Comparison of ENCODE assay signal across 10 cellular contexts in the genomic region with DNA sequence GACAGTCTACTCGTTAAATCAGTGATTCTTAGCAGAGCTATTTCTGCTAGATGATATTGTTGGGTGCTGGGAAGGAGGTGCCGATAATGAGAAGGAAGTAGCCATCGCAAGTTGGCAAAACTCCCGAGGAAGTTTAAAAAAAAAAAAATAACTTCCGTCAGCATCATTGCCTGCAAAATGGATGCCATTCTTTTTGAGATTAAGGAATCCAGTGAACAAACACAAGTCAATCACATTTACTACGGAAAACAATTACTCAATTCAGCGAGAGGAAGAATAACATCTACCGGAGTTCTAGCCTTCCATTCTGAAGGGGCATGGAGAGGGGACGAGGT.
DNase-seq lines count a peak whose midpoint lies in the region; ATAC-seq and TF ChIP-seq lines count a peak whose summit lies in the region.
"Had no signal": no experiment of that assay in that cellular context is flagged by ENCODE, and none has a peak within 500 bp of the region (broad histone marks: within the 10 kb centered on the region; RNA-seq: fewer than 3 reads in every experiment).

No MANE protein-coding gene starts in this region.

- H3K36me3 Mint-ChIP-seq in CD8-positive, alpha-beta T cell: no peaks in the 10 kb centered on the region
- peaks cover 12% of the 10 kb centered on the region for H3K36me3 Mint-ChIP-seq in activated T-helper 1 cell treated with anti-CD3 and anti-CD28 coated beads, Interleukin-12 subunit alpha, Interleukin-12 subunit beta, Interleukin-2, Interleukin-4 antibody, amounts not matched to agents 30 ng/mL and 10 ng/mL and 1 ng/mL, durations not matched to agents 14 hours and 24 hours and 36 hours (ENCODE audit: low read depth)
- peaks cover 0 to 34% (median 6%) of the 10 kb centered on the region in 5 donors for H3K36me3 Mint-ChIP-seq in naive thymus-derived CD4-positive, alpha-beta T cell

- no peak for TF ChIP-seq CTCF in CD8-positive, alpha-beta T cell (IDR thresholded peaks at IDR 0.05)
- TF ChIP-seq CTCF in GM10248 (IDR thresholded peaks at IDR 0.05; ENCODE audit: control extremely low read depth, extremely low read depth, low read depth, missing control alignments): no peak

- peaks cover 74% of the 10 kb centered on the region for H3K4me1 ChIP-seq in CD8-positive, alpha-beta T cell (ENCODE audit: insufficient read depth, low read length)
- H3K4me1 ChIP-seq in naive thymus-derived CD4-positive, alpha-beta T cell (ENCODE audit: control insufficient read depth in 2 of 2, insufficient read depth in 2 of 2, low read length in 2 of 2): peaks cover 57 to 69% of the 10 kb centered on the region in 2 donors

- H3K9me3 Mint-ChIP-seq in CD8-positive, alpha-beta T cell: no peaks in the 10 kb centered on the region
- peaks cover 16% of the 10 kb centered on the region for H3K9me3 Mint-ChIP-seq in activated T-helper 1 cell treated with anti-CD3 and anti-CD28 coated beads, Interleukin-12 subunit alpha, Interleukin-12 subunit beta, Interleukin-2, Interleukin-4 antibody, amounts not matched to agents 30 ng/mL and 10 ng/mL and 1 ng/mL, durations not matched to agents 14 hours and 24 hours and 36 hours
- peaks cover 0 to 16% (median 2%) of the 10 kb centered on the region in 11 donors for H3K9me3 Mint-ChIP-seq in naive thymus-derived CD4-positive, alpha-beta T cell

- H3K4me3 Mint-ChIP-seq in CD8-positive, alpha-beta T cell: peak overlapping the region; percentile 69
- H3K4me3 Mint-ChIP-seq in activated T-helper 1 cell treated with anti-CD3 and anti-CD28 coated beads, Interleukin-12 subunit alpha, Interleukin-12 subunit beta, Interleukin-2, Interleukin-4 antibody, amounts not matched to agents 30 ng/mL and 10 ng/mL and 1 ng/mL, durations not matched to agents 14 hours and 24 hours and 36 hours: peak overlapping the region; percentile 51
- H3K4me3 Mint-ChIP-seq in naive thymus-derived CD4-positive, alpha-beta T cell: peak overlapping the region; percentile 54 to 85 (median 78)

- H3K27ac ChIP-seq in CD8-positive, alpha-beta T cell (ENCODE audit: low read depth, low read length): peak overlapping the region; percentile 67
- peak overlapping the region; percentile 73 for H3K27ac ChIP-seq in naive thymus-derived CD4-positive, alpha-beta T cell (ENCODE audit: low read depth, low read length)

- POLR2A ChIA-PET in CD8-positive, alpha-beta T cell (lab: Charles Lee): interaction anchor here (1.3 to 3.8 kb wide), 9 partner anchors 8 to 303 kb away, joined by 4 to 27 read pairs (median 10); a partner anchor contains a TSS
- POLR2A ChIA-PET in naive thymus-derived CD4-positive, alpha-beta T cell (lab: Charles Lee): interaction anchor here (0.6 to 1.9 kb wide), 14 partner anchors 8 to 292 kb away, joined by 3 to 21 read pairs (median 6); a partner anchor contains a TSS
- POLR2A ChIA-PET in GM10248 (lab: Yijun Ruan, JAX): no interaction called here

- no peaks in the 10 kb centered on the region for H3K9me3 ChIP-seq in CD8-positive, alpha-beta T cell (ENCODE audit: low read length)
- H3K9me3 ChIP-seq in naive thymus-derived CD4-positive, alpha-beta T cell (ENCODE audit: control insufficient read depth in 2 of 3, low read length in 3 of 3): no peaks in the 10 kb centered on the region

- no peak for DNase-seq in CD8-positive, alpha-beta T cell
- DNase-seq in activated T-helper 1 cell treated with anti-CD3 and anti-CD28 coated beads, Interleukin-12 subunit alpha, Interleukin-12 subunit beta, Interleukin-2, Interleukin-4 antibody, amounts not matched to agents 30 ng/mL and 10 ng/mL and 1 ng/mL, durations not matched to agents 14 hours and 24 hours and 36 hours (ENCODE audit: low spot score): no peak
- peak in 4 of 9 donors; percentile 13 to 43 (median 37) for DNase-seq in naive thymus-derived CD4-positive, alpha-beta T cell
- no peak for DNase-seq in GM10248 (ENCODE audit: extremely low spot score)
- no peak for DNase-seq in NCI-H2171 (lab: John Stamatoyannopoulos, UW)
- DNase-seq in anterior cingulate cortex (lab: John Stamatoyannopoulos, UW): no peak
- DNase-seq: cortex of kidney, NCI-H510A had no signal

- intact Hi-C loops in CD8-positive, alpha-beta T cell (cut with DNase I, micrococcal nuclease): loop anchor here (2.0 to 5.0 kb wide), 3 partner anchors 24 to 74 kb away; a partner anchor contains a TSS
- intact Hi-C loops in activated T-helper 1 cell treated with anti-CD3 and anti-CD28 coated beads, Interleukin-12 subunit alpha, Interleukin-12 subunit beta, Interleukin-2, Interleukin-4 antibody, amounts not matched to agents 30 ng/mL and 10 ng/mL and 1 ng/mL, durations not matched to agents 14 hours and 24 hours and 36 hours (cut with micrococcal nuclease): loop anchor here (2.0 to 10.0 kb wide), 3 partner anchors 24 to 558 kb away; no protein-coding TSS in a partner anchor
- intact Hi-C loops in naive thymus-derived CD4-positive, alpha-beta T cell (cut with micrococcal nuclease): loop anchor here in 1 of 2 donors (2.0 to 10.0 kb wide), 3 partner anchors 76 to 564 kb away; no protein-coding TSS in a partner anchor

- no peaks in the 10 kb centered on the region for H3K36me3 ChIP-seq in CD8-positive, alpha-beta T cell (ENCODE audit: insufficient read depth, low read length)
- H3K36me3 ChIP-seq in naive thymus-derived CD4-positive, alpha-beta T cell (ENCODE audit: control insufficient read depth in 2 of 3, insufficient read depth in 3 of 3, low read length in 3 of 3): no peaks in the 10 kb centered on the region

- no peak for ATAC-seq in CD8-positive, alpha-beta T cell
- ATAC-seq in HG02678 (IDR thresholded peaks at IDR 0.05; ENCODE audit: unreplicated experiment) (peak; percentile 14), GM18520 (IDR thresholded peaks at IDR 0.05; ENCODE audit: unreplicated experiment) (no peak)
- ATAC-seq in naive thymus-derived CD4-positive, alpha-beta T cell: no peak

- peak overlapping the region; percentile 94 for H3K27ac Mint-ChIP-seq in CD8-positive, alpha-beta T cell
- peak overlapping the region; percentile 93 for H3K27ac Mint-ChIP-seq in activated T-helper 1 cell treated with anti-CD3 and anti-CD28 coated beads, Interleukin-12 subunit alpha, Interleukin-12 subunit beta, Interleukin-2, Interleukin-4 antibody, amounts not matched to agents 30 ng/mL and 10 ng/mL and 1 ng/mL, durations not matched to agents 14 hours and 24 hours and 36 hours
- peak overlapping the region; percentile 93 to 100 (median 99) for H3K27ac Mint-ChIP-seq in naive thymus-derived CD4-positive, alpha-beta T cell

- peak overlapping the region; percentile 16 for H3K4me3 ChIP-seq in CD8-positive, alpha-beta T cell (ENCODE audit: low read depth, low read length)
- H3K4me3 ChIP-seq in naive thymus-derived CD4-positive, alpha-beta T cell (ENCODE audit: low read length): peak overlapping the region; percentile 34

- H3K27me3 ChIP-seq in CD8-positive, alpha-beta T cell (ENCODE audit: insufficient read depth, low read length): no peaks in the 10 kb centered on the region
- no peaks in the 10 kb centered on the region for H3K27me3 ChIP-seq in naive thymus-derived CD4-positive, alpha-beta T cell (ENCODE audit: control insufficient read depth in 2 of 2, insufficient read depth in 2 of 2, low read length in 2 of 2)

- no peaks in the 10 kb centered on the region for H3K27me3 Mint-ChIP-seq in CD8-positive, alpha-beta T cell (ENCODE audit: low read depth)
- H3K27me3 Mint-ChIP-seq in activated T-helper 1 cell treated with anti-CD3 and anti-CD28 coated beads, Interleukin-12 subunit alpha, Interleukin-12 subunit beta, Interleukin-2, Interleukin-4 antibody, amounts not matched to agents 30 ng/mL and 10 ng/mL and 1 ng/mL, durations not matched to agents 14 hours and 24 hours and 36 hours (ENCODE audit: insufficient read depth): peaks cover 2% of the 10 kb centered on the region
- H3K27me3 Mint-ChIP-seq in naive thymus-derived CD4-positive, alpha-beta T cell: no peaks in the 10 kb centered on the region

- H3K4me1 Mint-ChIP-seq in CD8-positive, alpha-beta T cell (ENCODE audit: low read depth): peaks cover 87% of the 10 kb centered on the region
- H3K4me1 Mint-ChIP-seq in activated T-helper 1 cell treated with anti-CD3 and anti-CD28 coated beads, Interleukin-12 subunit alpha, Interleukin-12 subunit beta, Interleukin-2, Interleukin-4 antibody, amounts not matched to agents 30 ng/mL and 10 ng/mL and 1 ng/mL, durations not matched to agents 14 hours and 24 hours and 36 hours (ENCODE audit: low read depth): peaks cover 88% of the 10 kb centered on the region
- H3K4me1 Mint-ChIP-seq in naive thymus-derived CD4-positive, alpha-beta T cell: peaks cover 62 to 96% (median 89%) of the 10 kb centered on the region in 7 donors

- CTCF ChIA-PET in CD8-positive, alpha-beta T cell (lab: Charles Lee): interaction anchor here (1.1 to 2.4 kb wide), 4 partner anchors 36 to 201 kb away, joined by 3 to 7 read pairs (median 6); a partner anchor contains a TSS
- CTCF ChIA-PET in naive thymus-derived CD4-positive, alpha-beta T cell (lab: Charles Lee): interaction anchor here (0.6 to 1.6 kb wide), 4 partner anchors 8 to 203 kb away, joined by 3 to 6 read pairs (median 3); no protein-coding TSS in a partner anchor
- CTCF ChIA-PET in GM10248 (lab: Yijun Ruan, JAX): interaction anchor here (1.7 kb wide), 1 partner anchor 40 kb away, joined by 5 read pairs; no protein-coding TSS in a partner anchor
